Comparison of ENCODE assay signal across 15 cellular contexts in the genomic region with DNA sequence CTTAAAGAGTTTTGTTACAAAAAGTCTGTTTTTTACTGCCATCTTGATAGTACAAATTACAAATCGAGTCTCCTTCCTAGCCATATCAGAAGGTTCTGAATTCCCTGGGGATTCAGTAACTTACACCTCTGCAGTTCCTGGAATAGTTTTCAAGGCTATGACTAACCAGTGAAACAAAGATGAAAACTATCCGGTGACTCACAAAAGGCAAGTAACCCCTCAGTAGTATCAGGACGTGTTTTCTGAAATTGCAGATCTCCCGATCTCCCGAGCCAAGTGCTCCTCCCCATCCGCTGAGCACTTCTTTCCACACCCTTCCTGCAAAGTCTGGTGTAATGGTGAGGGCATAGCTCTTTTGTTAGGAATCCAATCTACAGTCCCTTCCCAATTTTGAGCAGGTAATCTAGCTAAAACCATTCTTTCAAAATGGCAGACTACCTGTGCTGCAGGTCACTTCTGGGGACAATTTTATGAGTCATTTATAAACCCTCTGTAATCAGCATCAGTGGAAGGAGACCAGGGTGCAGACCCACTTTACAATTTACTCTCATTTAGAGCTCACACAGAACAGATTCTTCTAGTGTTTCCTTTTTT. TPM values are rescaled to one million over a fixed set of nuclear protein-coding genes. Genes with fewer than 3 reads are reported as not detected.
A peak's percentile ranks its signal among the peaks of the same experiment; 100 is the strongest.
DNase-seq lines count a peak whose midpoint lies in the region; ATAC-seq, FAIRE-seq and TF ChIP-seq lines count a peak whose summit lies in the region.
"Had no signal": no experiment of that assay in that cellular context is flagged by ENCODE, and none has a peak within 500 bp of the region (broad histone marks: within the 10 kb centered on the region; RNA-seq: fewer than 3 reads in every experiment).

No MANE protein-coding gene starts in this region.

- DNase-seq in A549 (ENCODE audit: low read depth in 1 of 2, low spot score in 1 of 2): peak; percentile 31 to 37
- DNase-seq in HFF-Myc (ENCODE audit: extremely low read depth, low read depth): peak; percentile 37
- peak; percentile 84 for DNase-seq in astrocyte of the spinal cord (ENCODE audit: low read depth, low spot score)
- DNase-seq in islet precursor cell: peak; percentile 57
- no peak for DNase-seq in C1 segment of cervical spinal cord (lab: John Stamatoyannopoulos, UW)
- no peak for DNase-seq in pons (ENCODE audit: low spot score)
- no peak for DNase-seq in activated naive CD8-positive, alpha-beta T cell treated with anti-CD3 and anti-CD28 coated beads for 36 hours
- DNase-seq: activated CD4-positive, alpha-beta T cell treated with anti-CD3 and anti-CD28 coated beads, Interleukin-2, amount 50 U/mL, for 1 hour had no signal

- no peaks in the 10 kb centered on the region for H3K9me3 Mint-ChIP-seq in activated naive CD8-positive, alpha-beta T cell treated with anti-CD3 and anti-CD28 coated beads for 36 hours

- in situ Hi-C loops in astrocyte of the spinal cord (cut with HindIII; ENCODE audit: low sequenced_read_pairs): no loop called here

- TF ChIP-seq RAD21 in A549 (conservative IDR thresholded peaks at IDR 0.05 in 1 of 2, IDR thresholded peaks at IDR 0.05 in 1 of 2): no peak

- peaks cover 2% of the 10 kb centered on the region for H3K4me1 Mint-ChIP-seq in activated naive CD8-positive, alpha-beta T cell treated with anti-CD3 and anti-CD28 coated beads for 36 hours
- H3K4me1 Mint-ChIP-seq: IgD-negative memory B cell had no signal

- no peak overlapping the region for H3K4me3 Mint-ChIP-seq in activated naive CD8-positive, alpha-beta T cell treated with anti-CD3 and anti-CD28 coated beads for 36 hours
- H3K4me3 Mint-ChIP-seq: activated naive CD8-positive, alpha-beta T cell; IgD-negative memory B cell had no signal

- WGBS in A549 (ENCODE audit: missing lambda C conversion rate): 23% methylated on average over 6 of the region's 6 CpGs

- no peaks in the 10 kb centered on the region for H3K9me3 ChIP-seq in A549
- H3K9me3 ChIP-seq: BLaER1, SJSA1 had no signal

- H3K4me1 ChIP-seq in A549: peaks cover 12% of the 10 kb centered on the region; the same call in 1 of the 3 replicates
- H3K4me1 ChIP-seq: BLaER1, SJSA1 had no signal

- H3K4me3 ChIP-seq in A549 (no peak overlapping the region), HFF-Myc (replicated peaks; ENCODE audit: low read depth, low read length) (no peak overlapping the region), astrocyte of the spinal cord (ENCODE audit: low read depth, low read length) (no peak overlapping the region)
- H3K4me3 ChIP-seq: BLaER1, SJSA1 had no signal

- no peaks in the 10 kb centered on the region for H3K27me3 Mint-ChIP-seq in activated naive CD8-positive, alpha-beta T cell treated with anti-CD3 and anti-CD28 coated beads for 36 hours
- H3K27me3 Mint-ChIP-seq: IgD-negative memory B cell had no signal

- CTCF ChIA-PET in A549 (lab: Yijun Ruan, JAX): interaction anchor here (1.3 to 3.0 kb wide), 2 partner anchors 26 to 157 kb away, joined by 3 to 10 read pairs; no protein-coding TSS in a partner anchor

- H3K36me3 Mint-ChIP-seq in activated naive CD8-positive, alpha-beta T cell treated with anti-CD3 and anti-CD28 coated beads for 36 hours: peaks cover 57% of the 10 kb centered on the region
- H3K36me3 Mint-ChIP-seq: activated naive CD8-positive, alpha-beta T cell; IgD-negative memory B cell had no signal

- no peak for TF ChIP-seq POLR2A in A549 (IDR thresholded peaks at IDR 0.05; ENCODE audit: low read length)

- no peak for TF ChIP-seq EP300 in A549 (IDR thresholded peaks at IDR 0.05)

- peak overlapping the region; percentile 53 for H3K4me2 ChIP-seq in A549
- H3K4me2 ChIP-seq: BLaER1 had no signal

- peak overlapping the region in 1 of 2 experiments; percentile 47; a peak in 1 of 6 replicates for H3K27ac ChIP-seq in A549
- H3K27ac ChIP-seq: BLaER1, SJSA1 had no signal

- no peak for TF ChIP-seq CTCF in A549 (IDR thresholded peaks at IDR 0.05)
- no peak for TF ChIP-seq CTCF in HFF-Myc (IDR thresholded peaks at IDR 0.05; ENCODE audit: low read depth, low read length, missing control alignments)
- no peak for TF ChIP-seq CTCF in astrocyte of the spinal cord (IDR thresholded peaks at IDR 0.05; ENCODE audit: low read depth, low read length)

- no peak overlapping the region for H3K27ac Mint-ChIP-seq in activated naive CD8-positive, alpha-beta T cell treated with anti-CD3 and anti-CD28 coated beads for 36 hours
- H3K27ac Mint-ChIP-seq: activated naive CD8-positive, alpha-beta T cell; IgD-negative memory B cell had no signal

- POLR2A ChIA-PET in A549 (lab: Yijun Ruan, JAX): no interaction called here

- no peak for FAIRE-seq in A549 (lab: Jason Lieb, UNC)
- FAIRE-seq: GM12891 had no signal

- peak; percentile 72 to 76; a peak in 5 of 6 replicates for ATAC-seq in A549
- ATAC-seq in HG02798 (IDR thresholded peaks at IDR 0.05; ENCODE audit: poor library complexity, unreplicated experiment): no peak

TF ChIP-seq in A549, 52 proteins besides CTCF, POLR2A, EP300 and RAD21:
- TF ChIP-seq RARB (CRISPR knock-in tag; IDR thresholded peaks at IDR 0.05): no peak
- no peak for TF ChIP-seq FOSL2 (IDR thresholded peaks at IDR 0.05)
- TF ChIP-seq FOSL2 (CRISPR knock-in tag; IDR thresholded peaks at IDR 0.05): peak; percentile 28; the same call in 1 of the 2 replicates
- 0 out of 2 replicates have a peak, but pooled peaks have one; percentile 15 for TF ChIP-seq JUNB (IDR thresholded peaks at IDR 0.05)

RNA-seq across cellular contexts. Expression of a gene that starts 7.7 kb away (rescaled TPM):
- polyA plus RNA-seq in A549 (2011; rRNA removed) (6.7 and 7.4 TPM in 2 replicates), A549 (2017; fragmentation: RNase III; extraction: RNeasy Plus Mini Kit Qiagen cat#74134 plus additional on column Dnase treatment) (5.7 to 6.4 TPM (median 6.0 TPM) in 3 replicates)
- 6.0 and 6.6 TPM in 2 replicates for polyA plus RNA-seq in A549 (2012; cell fraction: cytosol; rRNA removed)
- 8.8 TPM in 2 replicates for polyA plus RNA-seq in A549 (2012; cell fraction: nucleus; rRNA removed)
- polyA minus RNA-seq in A549 (2011; rRNA and poly(A)+ RNA removed): 4.3 and 4.4 TPM in 2 replicates
- total RNA-seq in activated naive CD8-positive, alpha-beta T cell treated with anti-CD3 and anti-CD28 coated beads for 36 hours: 10 to 100 TPM; 16.2 to 16.7 TPM
- polyA plus RNA-seq: IgD-negative memory B cell had no signal

RNA-seq across cellular contexts. Expression of a gene that starts 31.2 kb away (rescaled TPM):
- not detected in 2 replicates for polyA plus RNA-seq in A549 (2011; rRNA removed)
- not detected in 2 replicates for polyA plus RNA-seq in A549 (2012; cell fraction: cytosol; rRNA removed)
- polyA plus RNA-seq in A549 (2012; cell fraction: nucleus; rRNA removed): not detected in 2 replicates
- polyA plus RNA-seq in A549 (2017; fragmentation: RNase III; extraction: RNeasy Plus Mini Kit Qiagen cat#74134 plus additional on column Dnase treatment): not detected in 3 replicates
- polyA minus RNA-seq in A549 (2011; rRNA and poly(A)+ RNA removed): not detected in 2 replicates
- total RNA-seq in activated naive CD8-positive, alpha-beta T cell treated with anti-CD3 and anti-CD28 coated beads for 36 hours: not detected
- total RNA-seq: lower leg skin, SJSA1 had no signal
- polyA plus RNA-seq: IgD-negative memory B cell had no signal

Comparison
In these comparisons a context has a peak if more than half of its experiments do, and no peak if none do; other contexts are left out.
1. DNase-seq: peak in A549 (2 of 2), HFF-Myc (single experiment), astrocyte of the spinal cord (single experiment) and islet precursor cell (single experiment); none in C1 segment of cervical spinal cord (0 of 14), pons (single experiment) and activated naive CD8-positive, alpha-beta T cell treated with anti-CD3 and anti-CD28 coated beads for 36 hours (single experiment).